ENCODE assay signal across 28 cellular contexts in genomic region chr2:78890940-78891339, GRCh38.
"Had no signal": no experiment of that assay in that cellular context is flagged by ENCODE, and none has a peak within 500 bp of the region (broad histone marks: within the 10 kb centered on the region; RNA-seq: fewer than 3 reads in every experiment).

No MANE protein-coding gene starts in this region.

- H3K4me3 Mint-ChIP-seq: immature natural killer cell; naive thymus-derived CD4-positive, alpha-beta T cell; natural killer cell treated with Interleukin-12 subunit alpha and Interleukin-12 subunit beta and Interleukin-15 and Interleukin-18, amount 100 ng/mL, for 72 hours; neural crest cell; stimulated activated naive B cell treated with anti-CD40 and anti-IgM and Interleukin-4, amounts not matched to agents 10 μg/mL and 1 μg/mL and 100 μg/mL, for 72 hours had no signal

- H3K27me3 ChIP-seq: left lung, pancreas, right atrium auricular region, right lobe of liver, stomach, testis, thyroid gland, transverse colon, upper lobe of left lung, vagina had no signal

- H3K4me1 ChIP-seq: left lung, lower lobe of right lung, pancreas, right atrium auricular region, right lobe of liver, testis, thyroid gland, transverse colon, upper lobe of left lung, vagina had no signal

- H3K9me3 ChIP-seq: left lung, lower lobe of right lung, mucosa of descending colon, pancreas, right atrium auricular region, right lobe of liver, stomach, testis, thyroid gland, transverse colon, upper lobe of left lung, vagina had no signal

- H3K36me3 Mint-ChIP-seq: natural killer cell treated with Interleukin-12 subunit alpha and Interleukin-12 subunit beta and Interleukin-15 and Interleukin-18, amount 100 ng/mL, for 72 hours; stimulated activated naive B cell treated with anti-CD40 and anti-IgM and Interleukin-4, amounts not matched to agents 10 μg/mL and 1 μg/mL and 100 μg/mL, for 72 hours had no signal

- H3K4me1 Mint-ChIP-seq: immature natural killer cell; naive thymus-derived CD4-positive, alpha-beta T cell; stimulated activated naive B cell treated with anti-CD40 and anti-IgM and Interleukin-4, amounts not matched to agents 10 μg/mL and 1 μg/mL and 100 μg/mL, for 72 hours had no signal

- H3K27ac Mint-ChIP-seq: immature natural killer cell; naive thymus-derived CD4-positive, alpha-beta T cell; natural killer cell treated with Interleukin-12 subunit alpha and Interleukin-12 subunit beta and Interleukin-15 and Interleukin-18, amount 100 ng/mL, for 72 hours; progenitor cell of endocrine pancreas; stimulated activated naive B cell treated with anti-CD40 and anti-IgM and Interleukin-4, amounts not matched to agents 10 μg/mL and 1 μg/mL and 100 μg/mL, for 72 hours had no signal

- H3K9me3 Mint-ChIP-seq: stimulated activated naive B cell treated with anti-CD40 and anti-IgM and Interleukin-4, amounts not matched to agents 10 μg/mL and 1 μg/mL and 100 μg/mL, for 72 hours had no signal

- H3K4me3 ChIP-seq: left lung, lower lobe of right lung, mucosa of descending colon, pancreas, right atrium auricular region, right lobe of liver, skin epidermis, stomach, testis, thyroid gland, transverse colon, upper lobe of left lung, vagina had no signal

- H3K36me3 ChIP-seq: left lung, lower lobe of right lung, pancreas, right atrium auricular region, right lobe of liver, stomach, thyroid gland, transverse colon, upper lobe of left lung, vagina had no signal

- DNase-seq: immature natural killer cell; kidney; left colon; left lung; lower lobe of right lung; mammary epithelial cell; midbrain; mucosa of descending colon; naive thymus-derived CD4-positive, alpha-beta T cell; pancreas; right lobe of liver; stimulated activated CD4-positive, alpha-beta T cell treated with anti-CD3 and anti-CD28 coated beads, Interleukin-12 subunit alpha, Interleukin-12 subunit beta, amount 100 ng/mL, for 4 hours; stimulated activated CD4-positive, alpha-beta T cell treated with anti-CD3 and anti-CD28 coated beads, Interleukin-15, amount 100 ng/mL, for 24 hours; stimulated activated CD4-positive, alpha-beta T cell treated with anti-CD3 and anti-CD28 coated beads, Interleukin-2, amount 100 ng/mL, for 24 hours; stimulated activated CD4-positive, alpha-beta T cell treated with anti-CD3 and anti-CD28 coated beads, Interleukin-4, amount 100 ng/mL, for 1 hour; stimulated activated naive B cell treated with anti-CD40 and anti-IgM and Interleukin-4, amounts not matched to agents 10 μg/mL and 1 μg/mL and 100 μg/mL, for 72 hours; stimulated activated naive CD8-positive, alpha-beta T cell treated with anti-CD3 and anti-CD28 coated beads, Interleukin-15, Interleukin-2, amounts not matched to agents 100 U/mL and 50 U/mL, for 24 hours; stomach; testis; thyroid gland; transverse colon; upper lobe of left lung had no signal

- H3K27me3 Mint-ChIP-seq: naive thymus-derived CD4-positive, alpha-beta T cell; natural killer cell treated with Interleukin-12 subunit alpha and Interleukin-12 subunit beta and Interleukin-15 and Interleukin-18, amount 100 ng/mL, for 72 hours; progenitor cell of endocrine pancreas; stimulated activated naive B cell treated with anti-CD40 and anti-IgM and Interleukin-4, amounts not matched to agents 10 μg/mL and 1 μg/mL and 100 μg/mL, for 72 hours had no signal

- H3K27ac ChIP-seq: left lung, lower lobe of right lung, pancreas, right atrium auricular region, right lobe of liver, skin epidermis, stomach, testis, thyroid gland, transverse colon, upper lobe of left lung, vagina had no signal

- ATAC-seq: left colon; left lung; lower lobe of right lung; mucosa of descending colon; naive thymus-derived CD4-positive, alpha-beta T cell; natural killer cell treated with Interleukin-12 subunit alpha and Interleukin-12 subunit beta and Interleukin-15 and Interleukin-18, amount 100 ng/mL, for 72 hours; pancreas; right lobe of liver; stimulated activated naive B cell treated with anti-CD40 and anti-IgM and Interleukin-4, amounts not matched to agents 10 μg/mL and 1 μg/mL and 100 μg/mL, for 72 hours; stimulated activated naive CD8-positive, alpha-beta T cell treated with anti-CD3 and anti-CD28 coated beads, Interleukin-15, Interleukin-2, amounts not matched to agents 100 U/mL and 50 U/mL, for 24 hours had no signal
